In the genomic region with DNA sequence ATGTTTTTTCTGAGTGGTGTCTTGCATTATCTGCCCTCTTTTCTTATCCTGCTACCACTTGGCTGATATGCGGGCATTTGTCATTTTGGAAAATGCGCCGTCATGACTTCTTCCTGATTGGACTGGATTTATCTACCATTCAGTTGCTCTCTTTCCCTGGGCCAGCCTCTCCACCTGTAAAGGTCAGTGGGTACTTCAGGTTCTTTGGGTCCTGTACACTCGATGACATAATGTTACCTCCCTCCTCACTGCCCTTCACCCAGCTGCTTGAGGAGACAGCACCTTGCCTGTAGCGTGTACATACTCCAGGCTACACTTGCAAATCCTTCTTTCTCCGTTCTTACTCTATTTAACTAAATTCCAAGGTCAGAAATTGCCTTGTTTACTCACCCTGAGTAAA, we compare ENCODE assay signal across 18 cellular contexts.
DNase-seq lines count a peak whose midpoint lies in the region; ATAC-seq and TF ChIP-seq lines count a peak whose summit lies in the region.
"Had no signal": no experiment of that assay in that cellular context is flagged by ENCODE, and none has a peak within 500 bp of the region (broad histone marks: within the 10 kb centered on the region; RNA-seq: fewer than 3 reads in every experiment).

No MANE protein-coding gene starts in this region.

- POLR2A ChIA-PET in activated B cell treated with CpG ODN at 0.5 μM for 24 hours (lab: Charles Lee): no interaction called here

- H3K9me3 ChIP-seq in left lung (no peaks in the 10 kb centered on the region), stomach (no peaks in the 10 kb centered on the region), BE2C (no peaks in the 10 kb centered on the region)
- H3K9me3 ChIP-seq: Caco-2 had no signal

- peak; percentile 8 for ATAC-seq in activated naive CD8-positive, alpha-beta T cell treated with anti-CD3 and anti-CD28 coated beads, Interleukin-2, amount 50 U/mL, for 24 hours
- ATAC-seq in activated B cell treated with CpG ODN at 0.5 μM for 24 hours (ENCODE audit: low read depth) (no peak), left lung (peak; percentile 93), GM18873 (IDR thresholded peaks at IDR 0.05; ENCODE audit: low FRiP score, unreplicated experiment) (no peak)
- ATAC-seq in activated T-cell treated with anti-CD3 and anti-CD28 coated beads, Interleukin-2, amount 50 U/mL, for 72 hours (replicated peaks in 1 of 2): no peak
- ATAC-seq: Panc1 had no signal

- peaks cover 0 to 29% of the 10 kb centered on the region in 2 donors for H3K36me3 ChIP-seq in left lung
- peaks cover 0 to 50% (median 40%) of the 10 kb centered on the region in 4 donors for H3K36me3 ChIP-seq in stomach
- peaks cover 22% of the 10 kb centered on the region for H3K36me3 ChIP-seq in BE2C

- DNase-seq in activated naive CD8-positive, alpha-beta T cell treated with anti-CD3 and anti-CD28 coated beads, Interleukin-2, amount 50 U/mL, for 24 hours: no peak
- no peak for DNase-seq in activated naive CD8-positive, alpha-beta T cell treated with anti-CD3 and anti-CD28 coated beads for 36 hours
- DNase-seq in activated B cell treated with CpG ODN at 0.5 μM for 24 hours (no peak), left lung (peak in 1 of 2 donors; percentile 63), stomach (peak; percentile 43), BE2C (no peak)
- no peak for DNase-seq in activated T-cell treated with anti-CD3 and anti-CD28 coated beads, Interleukin-2, amount 50 U/mL, for 72 hours
- DNase-seq: Caco-2, DMS53, H7, MM.1S, NCI-H1105, NCI-H187 treated with DMSO at 0.1 percent for 48 hours, NCI-H2171, NCI-H774 had no signal

- H3K27me3 Mint-ChIP-seq in activated naive CD8-positive, alpha-beta T cell treated with anti-CD3 and anti-CD28 coated beads, Interleukin-2, amount 50 U/mL, for 24 hours: no peaks in the 10 kb centered on the region
- no peaks in the 10 kb centered on the region for H3K27me3 Mint-ChIP-seq in activated naive CD8-positive, alpha-beta T cell treated with anti-CD3 and anti-CD28 coated beads for 36 hours
- H3K27me3 Mint-ChIP-seq in activated B cell treated with CpG ODN at 0.5 μM for 24 hours: no peaks in the 10 kb centered on the region
- H3K27me3 Mint-ChIP-seq in activated T-cell treated with anti-CD3 and anti-CD28 coated beads, Interleukin-2, amount 50 U/mL, for 72 hours (ENCODE audit: low read depth): no peaks in the 10 kb centered on the region

- H3K27me3 ChIP-seq in left lung (no peaks in the 10 kb centered on the region), stomach (no peaks in the 10 kb centered on the region), BE2C (no peaks in the 10 kb centered on the region)

- no peak overlapping the region for H3K4me3 Mint-ChIP-seq in activated naive CD8-positive, alpha-beta T cell treated with anti-CD3 and anti-CD28 coated beads, Interleukin-2, amount 50 U/mL, for 24 hours
- H3K4me3 Mint-ChIP-seq in activated naive CD8-positive, alpha-beta T cell treated with anti-CD3 and anti-CD28 coated beads for 36 hours: no peak overlapping the region
- no peak overlapping the region for H3K4me3 Mint-ChIP-seq in activated B cell treated with CpG ODN at 0.5 μM for 24 hours
- no peak overlapping the region for H3K4me3 Mint-ChIP-seq in activated T-cell treated with anti-CD3 and anti-CD28 coated beads, Interleukin-2, amount 50 U/mL, for 72 hours
- H3K4me3 Mint-ChIP-seq: CD14-positive monocyte had no signal

- H3K4me1 ChIP-seq in left lung: peaks cover 0 to 6% of the 10 kb centered on the region in 2 donors
- H3K4me1 ChIP-seq in stomach: peaks cover 7 to 46% (median 25%) of the 10 kb centered on the region in 4 donors
- no peaks in the 10 kb centered on the region for H3K4me1 ChIP-seq in BE2C

- TF ChIP-seq POLR2A in stomach (IDR thresholded peaks at IDR 0.05): no peak

- H3K36me3 Mint-ChIP-seq in activated naive CD8-positive, alpha-beta T cell treated with anti-CD3 and anti-CD28 coated beads, Interleukin-2, amount 50 U/mL, for 24 hours (ENCODE audit: low read depth): peaks cover 33% of the 10 kb centered on the region
- peaks cover 18% of the 10 kb centered on the region for H3K36me3 Mint-ChIP-seq in activated naive CD8-positive, alpha-beta T cell treated with anti-CD3 and anti-CD28 coated beads for 36 hours
- H3K36me3 Mint-ChIP-seq in activated B cell treated with CpG ODN at 0.5 μM for 24 hours (ENCODE audit: low read depth): peaks cover 50% of the 10 kb centered on the region
- peaks cover 0 to 6% of the 10 kb centered on the region in 2 donors for H3K36me3 Mint-ChIP-seq in activated T-cell treated with anti-CD3 and anti-CD28 coated beads, Interleukin-2, amount 50 U/mL, for 72 hours (ENCODE audit: insufficient read depth in 2 of 2)

- TF ChIP-seq EP300 in stomach (IDR thresholded peaks at IDR 0.05): no peak

- intact Hi-C loops in activated B cell treated with CpG ODN at 0.5 μM for 24 hours (cut with micrococcal nuclease) (no loop called here), left lung (cut with DNase I) (no loop called here), stomach (cut with DNase I; ENCODE audit: low total_unique reads) (loop anchor here (10.0 kb wide), 1 partner anchor 83 kb away; the partner anchor contains the start of gene RBM33)

- CTCF ChIA-PET in activated B cell treated with CpG ODN at 0.5 μM for 24 hours (lab: Charles Lee): interaction anchor here (2.8 kb wide), 1 partner anchor 129 kb away, joined by 7 read pairs; no protein-coding TSS in a partner anchor

- H3K4me1 Mint-ChIP-seq in activated naive CD8-positive, alpha-beta T cell treated with anti-CD3 and anti-CD28 coated beads, Interleukin-2, amount 50 U/mL, for 24 hours: peaks cover 52% of the 10 kb centered on the region
- peaks cover 35% of the 10 kb centered on the region for H3K4me1 Mint-ChIP-seq in activated naive CD8-positive, alpha-beta T cell treated with anti-CD3 and anti-CD28 coated beads for 36 hours
- peaks cover 85% of the 10 kb centered on the region for H3K4me1 Mint-ChIP-seq in activated B cell treated with CpG ODN at 0.5 μM for 24 hours
- H3K4me1 Mint-ChIP-seq in activated T-cell treated with anti-CD3 and anti-CD28 coated beads, Interleukin-2, amount 50 U/mL, for 72 hours (ENCODE audit: low read depth): peaks cover 31% of the 10 kb centered on the region

- H3K27ac ChIP-seq in left lung (peak overlapping the region in 1 of 2 donors; percentile 36), stomach (peak overlapping the region in 4 of 5 donors; percentile 34 to 64 (median 54))

- H3K27ac Mint-ChIP-seq in activated naive CD8-positive, alpha-beta T cell treated with anti-CD3 and anti-CD28 coated beads, Interleukin-2, amount 50 U/mL, for 24 hours: no peak overlapping the region
- no peak overlapping the region for H3K27ac Mint-ChIP-seq in activated naive CD8-positive, alpha-beta T cell treated with anti-CD3 and anti-CD28 coated beads for 36 hours
- H3K27ac Mint-ChIP-seq in activated B cell treated with CpG ODN at 0.5 μM for 24 hours: peak overlapping the region; percentile 30
- H3K27ac Mint-ChIP-seq in activated T-cell treated with anti-CD3 and anti-CD28 coated beads, Interleukin-2, amount 50 U/mL, for 72 hours: no peak overlapping the region

- no peaks in the 10 kb centered on the region for H3K9me3 Mint-ChIP-seq in activated naive CD8-positive, alpha-beta T cell treated with anti-CD3 and anti-CD28 coated beads, Interleukin-2, amount 50 U/mL, for 24 hours
- H3K9me3 Mint-ChIP-seq in activated naive CD8-positive, alpha-beta T cell treated with anti-CD3 and anti-CD28 coated beads for 36 hours: no peaks in the 10 kb centered on the region
- no peaks in the 10 kb centered on the region for H3K9me3 Mint-ChIP-seq in activated B cell treated with CpG ODN at 0.5 μM for 24 hours
- no peaks in the 10 kb centered on the region for H3K9me3 Mint-ChIP-seq in activated T-cell treated with anti-CD3 and anti-CD28 coated beads, Interleukin-2, amount 50 U/mL, for 72 hours
- H3K9me3 Mint-ChIP-seq: CD14-positive monocyte had no signal

- 37 to 65% (median 56%) methylated on average over 6 of the region's 6 CpGs for WGBS in stomach, 5 donors

- H3K4me3 ChIP-seq in left lung: no peak overlapping the region
- no peak overlapping the region for H3K4me3 ChIP-seq in stomach
- H3K4me3 ChIP-seq in BE2C (ENCODE audit: low read depth, low read length): no peak overlapping the region

- TF ChIP-seq CTCF in activated B cell treated with CpG ODN at 0.5 μM for 24 hours (IDR thresholded peaks at IDR 0.05) (no peak), left lung (IDR thresholded peaks at IDR 0.05) (no peak), stomach (IDR thresholded peaks at IDR 0.05) (no peak), BE2C (IDR thresholded peaks at IDR 0.05; ENCODE audit: low read depth, low read length) (no peak)

Comparison
In these comparisons a context has a peak if more than half of its experiments do, and no peak if none do; other contexts are left out.
1. ATAC-seq: peak in activated naive CD8-positive, alpha-beta T cell treated with anti-CD3 and anti-CD28 coated beads, Interleukin-2, amount 50 U/mL, for 24 hours (single experiment) and left lung (single experiment); none in activated B cell treated with CpG ODN at 0.5 μM for 24 hours (single experiment), GM18873 (single experiment) and activated T-cell treated with anti-CD3 and anti-CD28 coated beads, Interleukin-2, amount 50 U/mL, for 72 hours (0 of 2).